In the genomic region with DNA sequence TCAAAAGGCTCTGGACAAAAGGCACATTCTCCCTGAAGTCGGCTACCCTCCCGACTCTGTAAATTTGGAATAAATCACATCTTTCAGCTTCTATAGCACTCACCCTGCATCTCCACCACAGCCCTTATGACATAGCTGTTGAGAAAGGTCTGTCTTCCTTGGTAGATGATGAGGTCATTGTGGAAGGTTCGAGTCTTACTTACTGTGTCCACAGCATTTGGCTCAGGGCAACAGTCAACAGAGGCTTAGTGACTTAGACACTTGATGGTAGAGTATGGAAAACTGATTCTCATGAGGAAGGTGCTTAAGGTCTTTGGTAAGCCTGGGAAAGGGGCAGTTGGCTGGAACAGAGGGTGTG, we compare ENCODE assay signal across 21 cellular contexts. TPM values are rescaled to one million over a fixed set of nuclear protein-coding genes. Genes with fewer than 3 reads are reported as not detected.
DNase-seq lines count a peak whose midpoint lies in the region; ATAC-seq, FAIRE-seq and TF ChIP-seq lines count a peak whose summit lies in the region.
"Had no signal": no experiment of that assay in that cellular context is flagged by ENCODE, and none has a peak within 500 bp of the region (broad histone marks: within the 10 kb centered on the region; RNA-seq: fewer than 3 reads in every experiment).

No MANE protein-coding gene starts in this region.

- no peaks in the 10 kb centered on the region for H3K9me3 Mint-ChIP-seq in CD8-positive, alpha-beta T cell
- H3K9me3 Mint-ChIP-seq in activated T-helper 2 cell treated with anti-CD3 and anti-CD28 coated beads, Interferon-gamma antibody, Interleukin-2, Interleukin-4, amounts not matched to agents 10 μg/mL and 5 μg/mL and 100 μg/mL, durations not matched to agents 14 hours and 24 hours and 36 hours = no peaks in the 10 kb centered on the region
- peaks cover 0 to 2% (median 0%) of the 10 kb centered on the region in 11 donors for H3K9me3 Mint-ChIP-seq in naive thymus-derived CD4-positive, alpha-beta T cell
- H3K9me3 Mint-ChIP-seq: HFFc6 had no signal

- H3K36me3 Mint-ChIP-seq in CD8-positive, alpha-beta T cell = peaks cover 12% of the 10 kb centered on the region
- H3K36me3 Mint-ChIP-seq in activated T-helper 2 cell treated with anti-CD3 and anti-CD28 coated beads, Interferon-gamma antibody, Interleukin-2, Interleukin-4, amounts not matched to agents 10 μg/mL and 5 μg/mL and 100 μg/mL, durations not matched to agents 14 hours and 24 hours and 36 hours (ENCODE audit: low read depth) = peaks cover 47% of the 10 kb centered on the region
- peaks cover 0 to 32% (median 13%) of the 10 kb centered on the region in 5 donors for H3K36me3 Mint-ChIP-seq in naive thymus-derived CD4-positive, alpha-beta T cell

- H3K27me3 ChIP-seq in CD8-positive, alpha-beta T cell (ENCODE audit: insufficient read depth, low read length) = no peaks in the 10 kb centered on the region
- H3K27me3 ChIP-seq in naive thymus-derived CD4-positive, alpha-beta T cell (ENCODE audit: control insufficient read depth in 2 of 2, insufficient read depth in 2 of 2, low read length in 2 of 2) = no peaks in the 10 kb centered on the region
- H3K27me3 ChIP-seq: adrenal gland had no signal

- POLR2A ChIA-PET in A549 (lab: Yijun Ruan, JAX) = no interaction called here
- POLR2A ChIA-PET in CD8-positive, alpha-beta T cell (lab: Charles Lee) = no interaction called here
- POLR2A ChIA-PET in naive thymus-derived CD4-positive, alpha-beta T cell (lab: Charles Lee) = interaction anchor here (0.7 to 1.4 kb wide), 2 partner anchors 12 to 114 kb away, joined by 3 to 4 read pairs; no protein-coding TSS in a partner anchor

- peak; percentile 18 to 49; a peak in 3 of 6 replicates for ATAC-seq in A549
- no peak for ATAC-seq in CD8-positive, alpha-beta T cell
- ATAC-seq in naive thymus-derived CD4-positive, alpha-beta T cell = peak; percentile 45
- no peak for ATAC-seq in HG03432 (IDR thresholded peaks at IDR 0.05; ENCODE audit: unreplicated experiment)
- no peak for ATAC-seq in HG02852 (IDR thresholded peaks at IDR 0.05; ENCODE audit: unreplicated experiment)

- no peak overlapping the region for H3K4me3 Mint-ChIP-seq in CD8-positive, alpha-beta T cell
- no peak overlapping the region for H3K4me3 Mint-ChIP-seq in activated T-helper 2 cell treated with anti-CD3 and anti-CD28 coated beads, Interferon-gamma antibody, Interleukin-2, Interleukin-4, amounts not matched to agents 10 μg/mL and 5 μg/mL and 100 μg/mL, durations not matched to agents 14 hours and 24 hours and 36 hours (ENCODE audit: low read depth)
- H3K4me3 Mint-ChIP-seq in naive thymus-derived CD4-positive, alpha-beta T cell = no peak overlapping the region
- H3K4me3 Mint-ChIP-seq: HFFc6 had no signal

- H3K9me3 ChIP-seq in A549 = no peaks in the 10 kb centered on the region
- no peaks in the 10 kb centered on the region for H3K9me3 ChIP-seq in CD8-positive, alpha-beta T cell (ENCODE audit: low read length)
- H3K9me3 ChIP-seq in naive thymus-derived CD4-positive, alpha-beta T cell (ENCODE audit: control insufficient read depth in 2 of 3, low read length in 3 of 3) = no peaks in the 10 kb centered on the region
- H3K9me3 ChIP-seq: adrenal gland, thoracic aorta had no signal

- peaks cover 63% of the 10 kb centered on the region for H3K4me1 ChIP-seq in A549
- peaks cover 15% of the 10 kb centered on the region for H3K4me1 ChIP-seq in CD8-positive, alpha-beta T cell (ENCODE audit: insufficient read depth, low read length)
- H3K4me1 ChIP-seq in naive thymus-derived CD4-positive, alpha-beta T cell (ENCODE audit: control insufficient read depth in 2 of 2, insufficient read depth in 2 of 2, low read length in 2 of 2) = peaks cover 14 to 17% of the 10 kb centered on the region in 2 donors

- WGBS in A549 (ENCODE audit: missing lambda C conversion rate) = 87% methylated on average over 3 of the region's 3 CpGs

- no peak for FAIRE-seq in A549 (lab: Jason Lieb, UNC)
- FAIRE-seq: islet of Langerhans had no signal

- TF ChIP-seq POLR2A in A549 (IDR thresholded peaks at IDR 0.05; ENCODE audit: low read length) = no peak

- CTCF ChIA-PET in A549 (lab: Yijun Ruan, JAX) = interaction anchor here (0.9 to 1.6 kb wide), 3 partner anchors 16 to 85 kb away, joined by 3 to 5 read pairs (median 3); no protein-coding TSS in a partner anchor
- CTCF ChIA-PET in CD8-positive, alpha-beta T cell (lab: Charles Lee) = interaction anchor here (0.8 kb wide), 1 partner anchor 86 kb away, joined by 3 read pairs; no protein-coding TSS in a partner anchor
- CTCF ChIA-PET in naive thymus-derived CD4-positive, alpha-beta T cell (lab: Charles Lee) = no interaction called here

- no peaks in the 10 kb centered on the region for H3K27me3 Mint-ChIP-seq in CD8-positive, alpha-beta T cell (ENCODE audit: low read depth)
- no peaks in the 10 kb centered on the region for H3K27me3 Mint-ChIP-seq in activated T-helper 2 cell treated with anti-CD3 and anti-CD28 coated beads, Interferon-gamma antibody, Interleukin-2, Interleukin-4, amounts not matched to agents 10 μg/mL and 5 μg/mL and 100 μg/mL, durations not matched to agents 14 hours and 24 hours and 36 hours (ENCODE audit: low read depth)
- H3K27me3 Mint-ChIP-seq in naive thymus-derived CD4-positive, alpha-beta T cell = no peaks in the 10 kb centered on the region

- no peak overlapping the region for H3K4me2 ChIP-seq in A549

- intact Hi-C loops in CD8-positive, alpha-beta T cell (cut with DNase I, micrococcal nuclease) = no loop called here
- intact Hi-C loops in activated T-helper 2 cell treated with anti-CD3 and anti-CD28 coated beads, Interferon-gamma antibody, Interleukin-2, Interleukin-4, amounts not matched to agents 10 μg/mL and 5 μg/mL and 100 μg/mL, durations not matched to agents 14 hours and 24 hours and 36 hours (cut with micrococcal nuclease) = no loop called here
- intact Hi-C loops in naive thymus-derived CD4-positive, alpha-beta T cell (cut with micrococcal nuclease) = loop anchor here in 1 of 2 donors (5.0 kb wide), 1 partner anchor 94 kb away; no protein-coding TSS in a partner anchor

- no peak overlapping the region for H3K4me3 ChIP-seq in A549
- H3K4me3 ChIP-seq in CD8-positive, alpha-beta T cell (ENCODE audit: low read depth, low read length) = no peak overlapping the region
- no peak overlapping the region for H3K4me3 ChIP-seq in naive thymus-derived CD4-positive, alpha-beta T cell (ENCODE audit: low read length)
- H3K4me3 ChIP-seq: adrenal gland, thoracic aorta had no signal

- peaks cover 40% of the 10 kb centered on the region for H3K4me1 Mint-ChIP-seq in CD8-positive, alpha-beta T cell (ENCODE audit: low read depth)
- peaks cover 49% of the 10 kb centered on the region for H3K4me1 Mint-ChIP-seq in activated T-helper 2 cell treated with anti-CD3 and anti-CD28 coated beads, Interferon-gamma antibody, Interleukin-2, Interleukin-4, amounts not matched to agents 10 μg/mL and 5 μg/mL and 100 μg/mL, durations not matched to agents 14 hours and 24 hours and 36 hours (ENCODE audit: low read depth)
- peaks cover 16 to 63% (median 47%) of the 10 kb centered on the region in 7 donors for H3K4me1 Mint-ChIP-seq in naive thymus-derived CD4-positive, alpha-beta T cell

- TF ChIP-seq EP300 in A549 (IDR thresholded peaks at IDR 0.05) = no peak

- peak overlapping the region; percentile 38 for H3K27ac Mint-ChIP-seq in CD8-positive, alpha-beta T cell
- peak overlapping the region; percentile 65 for H3K27ac Mint-ChIP-seq in activated T-helper 2 cell treated with anti-CD3 and anti-CD28 coated beads, Interferon-gamma antibody, Interleukin-2, Interleukin-4, amounts not matched to agents 10 μg/mL and 5 μg/mL and 100 μg/mL, durations not matched to agents 14 hours and 24 hours and 36 hours
- peak overlapping the region in 5 of 9 donors; percentile 13 to 64 (median 57) for H3K27ac Mint-ChIP-seq in naive thymus-derived CD4-positive, alpha-beta T cell
- H3K27ac Mint-ChIP-seq: HFFc6 had no signal

- TF ChIP-seq CTCF in A549 (IDR thresholded peaks at IDR 0.05) = no peak
- no peak for TF ChIP-seq CTCF in CD8-positive, alpha-beta T cell (IDR thresholded peaks at IDR 0.05)

- no peaks in the 10 kb centered on the region for H3K36me3 ChIP-seq in CD8-positive, alpha-beta T cell (ENCODE audit: insufficient read depth, low read length)
- no peaks in the 10 kb centered on the region for H3K36me3 ChIP-seq in naive thymus-derived CD4-positive, alpha-beta T cell (ENCODE audit: control insufficient read depth in 2 of 3, insufficient read depth in 3 of 3, low read length in 3 of 3)
- H3K36me3 ChIP-seq: adrenal gland, thoracic aorta had no signal

- peak overlapping the region in 1 of 2 experiments; percentile 39; a peak in 1 of 6 replicates for H3K27ac ChIP-seq in A549
- no peak overlapping the region for H3K27ac ChIP-seq in CD8-positive, alpha-beta T cell (ENCODE audit: low read depth, low read length)
- H3K27ac ChIP-seq in naive thymus-derived CD4-positive, alpha-beta T cell (ENCODE audit: low read depth, low read length) = no peak overlapping the region
- H3K27ac ChIP-seq: adrenal gland, thoracic aorta had no signal

- TF ChIP-seq RAD21 in A549 (conservative IDR thresholded peaks at IDR 0.05 in 1 of 2, IDR thresholded peaks at IDR 0.05 in 1 of 2) = no peak

- DNase-seq in A549 (ENCODE audit: low read depth in 1 of 2, low spot score in 1 of 2) (no peak), NCI-H446 treated with DMSO at 0.1 percent for 48 hours (lab: John Stamatoyannopoulos, UW) (no peak), AG08396 (ENCODE audit: low spot score) (no peak)
- no peak for DNase-seq in CD8-positive, alpha-beta T cell
- no peak for DNase-seq in activated T-helper 2 cell treated with anti-CD3 and anti-CD28 coated beads, Interferon-gamma antibody, Interleukin-2, Interleukin-4, amounts not matched to agents 10 μg/mL and 5 μg/mL and 100 μg/mL, durations not matched to agents 14 hours and 24 hours and 36 hours (ENCODE audit: low spot score)
- DNase-seq in naive thymus-derived CD4-positive, alpha-beta T cell = no peak
- DNase-seq: activated CD4-positive, CD25-positive, alpha-beta regulatory T cell treated with anti-CD3 and anti-CD28 coated beads, Interleukin-2, amount 50 U/mL, for 72 hours; activated T-cell treated with anti-CD3 and anti-CD28 coated beads for 4 hours; adrenal gland; central memory CD4-positive, alpha-beta T cell; DMS53; effector CD8-positive, alpha-beta T cell; head of caudate nucleus; HFFc6; midbrain; SHP77 treated with DMSO at 0.1 percent for 48 hours; stimulated activated CD4-positive, alpha-beta T cell treated with anti-CD3 and anti-CD28 coated beads, Interleukin-2, amount 100 ng/mL, for 48 hours had no signal

RNA-seq across cellular contexts. Expression of gene PTPRJ, which starts 45.6 kb away (rescaled TPM):
- polyA plus RNA-seq in A549 (2011; rRNA removed) (30.3 and 46.2 TPM in 2 replicates), A549 (2017; fragmentation: RNase III; extraction: RNeasy Plus Mini Kit Qiagen cat#74134 plus additional on column Dnase treatment) (47.0 to 55.6 TPM (median 50.5 TPM) in 3 replicates)
- 15.4 and 22.0 TPM in 2 replicates for polyA plus RNA-seq in A549 (2012; cell fraction: cytosol; rRNA removed)
- 23.1 and 39.4 TPM in 2 replicates for polyA plus RNA-seq in A549 (2012; cell fraction: nucleus; rRNA removed)
- polyA minus RNA-seq in A549 (2011; rRNA and poly(A)+ RNA removed) = 62.1 and 63.5 TPM in 2 replicates
- total RNA-seq in CD8-positive, alpha-beta T cell = 10 to 100 TPM; 26.9 to 31.4 TPM
- total RNA-seq in activated T-helper 2 cell treated with anti-CD3 and anti-CD28 coated beads, Interferon-gamma antibody, Interleukin-2, Interleukin-4, amounts not matched to agents 10 μg/mL and 5 μg/mL and 100 μg/mL, durations not matched to agents 14 hours and 24 hours and 36 hours = 50.9 and 53.2 TPM in 2 replicates
- 10 to 100 TPM; 31.8 to 82.3 (median 53.9) TPM for total RNA-seq in naive thymus-derived CD4-positive, alpha-beta T cell
- polyA plus RNA-seq in naive thymus-derived CD4-positive, alpha-beta T cell = 10 to 100 TPM in 1 of 2 donors, 1 to 10 TPM in 1; 7.0 to 11.8 TPM

Comparison
In these comparisons a context has a peak if more than half of its experiments do, and no peak if none do; other contexts are left out.
1. ATAC-seq: peak in A549 (2 of 2) and naive thymus-derived CD4-positive, alpha-beta T cell (single experiment); none in CD8-positive, alpha-beta T cell (single experiment), HG03432 (single experiment) and HG02852 (single experiment).
2. Peak in every context shown above with its lines, with median percentiles within 50 percentile points of each other: H3K27ac Mint-ChIP-seq.